ENCODE assay signal across 17 cellular contexts in the genomic region with DNA sequence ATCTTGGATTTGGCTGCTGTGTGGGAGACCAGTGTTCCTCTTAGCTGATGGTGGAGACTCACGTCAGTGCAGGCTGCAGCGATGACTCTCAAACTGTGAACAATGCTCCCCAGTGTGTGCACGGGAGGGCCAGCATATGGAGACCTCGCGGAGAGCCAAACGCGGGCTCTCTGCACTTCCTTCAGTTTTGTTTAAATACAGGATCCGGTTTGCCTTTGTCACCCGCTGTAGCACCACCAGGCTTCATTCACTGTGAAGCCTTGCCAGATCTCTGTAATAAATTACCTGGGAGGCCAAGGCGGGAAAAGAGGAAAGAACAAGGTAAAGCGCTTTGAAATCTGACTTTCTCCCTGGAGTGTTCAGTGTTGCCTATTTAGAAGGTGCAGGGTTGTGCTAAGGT. TPM values are rescaled to one million over a fixed set of nuclear protein-coding genes. Genes with fewer than 3 reads are reported as not detected.
DNase-seq lines count a peak whose midpoint lies in the region; ATAC-seq, FAIRE-seq and TF ChIP-seq lines count a peak whose summit lies in the region.
"Had no signal": no experiment of that assay in that cellular context is flagged by ENCODE, and none has a peak within 500 bp of the region (broad histone marks: within the 10 kb centered on the region; RNA-seq: fewer than 3 reads in every experiment).

No MANE protein-coding gene starts in this region.

- H3K27me3 ChIP-seq in endothelial cell of umbilical vein (ENCODE audit: control insufficient read depth in 2 of 2, insufficient read depth in 2 of 2, low read length in 2 of 2) = peaks cover 0 to 2% of the 10 kb centered on the region in 2 experiments

- no TSS peak for BruUV-seq in endothelial cell of umbilical vein (replicated peaks; lab: Mats Ljungman, UMichigan)

- H3K4me1 ChIP-seq in endothelial cell of umbilical vein (ENCODE audit: control insufficient read depth, extremely low read depth, insufficient read depth, low read length) = peaks cover 4% of the 10 kb centered on the region
- H3K4me1 ChIP-seq: gastroesophageal sphincter had no signal

- DNase-seq in NCI-H2081 (lab: John Stamatoyannopoulos, UW) (peak; percentile 69 to 79), NCI-H2081 treated with DMSO at 0.1 percent for 48 hours (lab: John Stamatoyannopoulos, UW) (no peak), RPMI7951 (ENCODE audit: low read depth) (peak; percentile 69), endothelial cell of umbilical vein (ENCODE audit: low read depth, low spot score) (no peak), sciatic nerve (ENCODE audit: low spot score) (peak; percentile 62), omental fat pad (ENCODE audit: low spot score) (no peak), posterior vena cava (ENCODE audit: low spot score) (no peak)
- DNase-seq: activated CD8-positive, alpha-beta T cell treated with anti-CD3 and anti-CD28 coated beads, Interleukin-2, amount 10 ng/mL, durations not matched to agents 7 days and 5 days; activated naive CD4-positive, alpha-beta T cell treated with anti-CD3 and anti-CD28 coated beads, Interleukin-2, amount 10 ng/mL, durations not matched to agents 7 days and 5 days; cortex of kidney; kidney glomerular epithelial cell had no signal

- H3K79me2 ChIP-seq in endothelial cell of umbilical vein (ENCODE audit: control insufficient read depth, insufficient read depth, low read length) = no peaks in the 10 kb centered on the region

- no peaks in the 10 kb centered on the region for H3K9me3 ChIP-seq in endothelial cell of umbilical vein (replicated peaks; ENCODE audit: control insufficient read depth, insufficient read depth, low read length)
- H3K9me3 ChIP-seq: gastroesophageal sphincter had no signal

- CTCF ChIA-PET in endothelial cell of umbilical vein (lab: Charles Lee) = interaction anchor here (1.6 kb wide), 1 partner anchor 12 kb away, joined by 5 read pairs; no protein-coding TSS in a partner anchor

- no peak for TF ChIP-seq POLR2A in endothelial cell of umbilical vein (IDR thresholded peaks at IDR 0.05; ENCODE audit: low read depth, low read length)

- H3K27ac ChIP-seq in endothelial cell of umbilical vein (ENCODE audit: insufficient read depth, low read depth, low read length) = no peak overlapping the region
- H3K27ac ChIP-seq: gastroesophageal sphincter had no signal

- H3K4me2 ChIP-seq in endothelial cell of umbilical vein (ENCODE audit: insufficient read depth, low read length) = no peak overlapping the region

- peak; percentile 86 for ATAC-seq in sciatic nerve
- no peak for ATAC-seq in GM18867 (IDR thresholded peaks at IDR 0.05; ENCODE audit: unreplicated experiment)
- ATAC-seq in omental fat pad (ENCODE audit: low FRiP score) = no peak
- ATAC-seq: activated CD8-positive, alpha-beta T cell treated with anti-CD3 and anti-CD28 coated beads, Interleukin-2, amount 10 ng/mL, durations not matched to agents 7 days and 5 days; gastroesophageal sphincter; Panc1 had no signal

- dilution Hi-C loops in endothelial cell of umbilical vein (cut with MboI; ENCODE audit: extremely low pct_ligation_motif_present, low sequenced_read_pairs) = no loop called here

- H3K4me3 ChIP-seq in endothelial cell of umbilical vein (replicated peaks in 1 of 3; ENCODE audit: insufficient read depth in 1 of 3, low read depth in 1 of 3, low read length in 3 of 3) = no peak overlapping the region
- H3K4me3 ChIP-seq: gastroesophageal sphincter had no signal

- TF ChIP-seq CTCF in endothelial cell of umbilical vein (IDR thresholded peaks at IDR 0.05; ENCODE audit: extremely low read depth in 1 of 2, insufficient read depth in 1 of 2, low read depth in 1 of 2, low read length in 2 of 2) = no peak
- TF ChIP-seq CTCF in omental fat pad (IDR thresholded peaks at IDR 0.05) = no peak

- no peaks in the 10 kb centered on the region for H4K20me1 ChIP-seq in endothelial cell of umbilical vein (replicated peaks; ENCODE audit: control insufficient read depth, extremely low read depth, insufficient read depth, low read length)

- H2AFZ ChIP-seq in endothelial cell of umbilical vein (ENCODE audit: low read depth, low read length) = peak overlapping the region; percentile 54

- POLR2A ChIA-PET in endothelial cell of umbilical vein (lab: Charles Lee) = no interaction called here

- no peaks in the 10 kb centered on the region for H3K36me3 ChIP-seq in endothelial cell of umbilical vein (ENCODE audit: control insufficient read depth in 2 of 2, extremely low read depth in 1 of 2, insufficient read depth in 2 of 2, low read length in 2 of 2)
- H3K36me3 ChIP-seq: gastroesophageal sphincter had no signal

- no peaks in the 10 kb centered on the region for H3K9me1 ChIP-seq in endothelial cell of umbilical vein (replicated peaks; ENCODE audit: control insufficient read depth, extremely low read depth, insufficient read depth, low read length)

- H3K9ac ChIP-seq in endothelial cell of umbilical vein (replicated peaks; ENCODE audit: extremely low read depth, insufficient read depth, low read length) = no peak overlapping the region

- intact Hi-C loops in endothelial cell of umbilical vein (cut with micrococcal nuclease) (no loop called here), sciatic nerve (cut with DNase I) (no loop called here), posterior vena cava (cut with DNase I) (no loop called here)

- no peak for FAIRE-seq in endothelial cell of umbilical vein (lab: Jason Lieb, UNC)
- FAIRE-seq: A204.1, GM19239, H54 had no signal

TF ChIP-seq in endothelial cell of umbilical vein, 7 proteins besides CTCF, POLR2A, EP300 and RAD21:
- TF ChIP-seq FOS (IDR thresholded peaks at IDR 0.05; ENCODE audit: borderline replicate concordance, insufficient read depth, low read length) (no peak), POLR2AphosphoS5 (IDR thresholded peaks at IDR 0.05; ENCODE audit: insufficient read depth, low read depth, low read length) (no peak), MAX (IDR thresholded peaks at IDR 0.05; ENCODE audit: insufficient read depth, insufficient read length) (no peak), GATA2 (IDR thresholded peaks at IDR 0.05; ENCODE audit: insufficient read depth, insufficient read length, low read depth, low read length) (no peak)

RNA-seq across cellular contexts. Expression of gene TMEM14A, which starts 30.7 kb away (rescaled TPM):
- total RNA-seq in RPMI7951 (2014; rRNA removed; shearing (Covaris generic)) = 117 and 125 TPM in 2 replicates
- total RNA-seq in endothelial cell of umbilical vein (19.5 and 22.5 TPM in 2 replicates), sciatic nerve (29.6 TPM), omental fat pad (10 to 100 TPM; 22.3 to 46.6 (median 26.7) TPM), posterior vena cava (10 to 100 TPM; 17.9 to 25.2 TPM)
- polyA plus RNA-seq in endothelial cell of umbilical vein = 21.3 and 33.7 TPM in 2 replicates
- polyA plus RNA-seq in endothelial cell of umbilical vein (2011; cell fraction: cytosol; rRNA removed) = 23.2 and 24.5 TPM in 2 replicates
- polyA plus RNA-seq in endothelial cell of umbilical vein (2011; cell fraction: nucleus; rRNA removed) = 9.4 and 14.3 TPM in 2 replicates
- 21.9 and 31.7 TPM in 2 replicates for polyA plus RNA-seq in endothelial cell of umbilical vein (2012)
- 5.6 and 6.8 TPM in 2 replicates for polyA minus RNA-seq in endothelial cell of umbilical vein
- 10.4 TPM for polyA minus RNA-seq in endothelial cell of umbilical vein (2011; cell fraction: cytosol; rRNA and poly(A)+ RNA removed)
- polyA minus RNA-seq in endothelial cell of umbilical vein (2011; cell fraction: nucleus; rRNA and poly(A)+ RNA removed) = 1.5 and 2.2 TPM in 2 replicates

Comparison
In these comparisons a context has a peak if more than half of its experiments do, and no peak if none do; other contexts are left out.
1. DNase-seq: peak in NCI-H2081 (2 of 2), RPMI7951 (single experiment) and sciatic nerve (single experiment); none in NCI-H2081 treated with DMSO at 0.1 percent for 48 hours (single experiment), endothelial cell of umbilical vein (single experiment), omental fat pad (single experiment) and posterior vena cava (single experiment).